ENCODE assay signal across 10 cellular contexts in the genomic region with DNA sequence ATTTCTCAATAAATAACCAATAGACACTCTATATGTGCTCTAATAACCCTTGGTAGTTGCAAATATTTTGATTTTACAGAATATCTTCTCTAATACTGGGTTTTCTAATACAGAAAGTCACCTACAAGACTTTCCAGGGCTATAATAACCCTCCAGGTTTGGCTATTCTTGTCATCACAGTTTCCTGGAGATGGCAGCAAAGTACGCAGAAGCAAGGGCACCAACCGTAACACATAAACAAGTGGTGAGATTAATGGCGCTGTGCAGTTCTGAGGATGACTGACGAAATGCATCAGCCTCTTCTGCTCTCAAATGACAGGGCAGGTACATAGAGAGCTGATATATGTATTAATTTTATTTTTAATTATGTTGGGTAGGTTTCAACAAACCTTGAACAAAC.
DNase-seq lines count a peak whose midpoint lies in the region; ATAC-seq and TF ChIP-seq lines count a peak whose summit lies in the region.
"Had no signal": no experiment of that assay in that cellular context is flagged by ENCODE, and none has a peak within 500 bp of the region (broad histone marks: within the 10 kb centered on the region; RNA-seq: fewer than 3 reads in every experiment).

No MANE protein-coding gene starts in this region.

- 0 out of 2 replicates have a peak, but pooled peaks have one; percentile 10 for TF ChIP-seq CTCF in RWPE1 (conservative IDR thresholded peaks at IDR 0.05; ENCODE audit: low read depth)

- H3K4me1 Mint-ChIP-seq in activated T-cell treated with anti-CD3 and anti-CD28 coated beads, Interleukin-2, amount 50 U/mL, for 72 hours (ENCODE audit: low read depth) = no peaks in the 10 kb centered on the region
- H3K4me1 Mint-ChIP-seq: CD4-positive, CD25-positive, alpha-beta regulatory T cell had no signal

- intact Hi-C loops in left ventricle myocardium superior (cut with micrococcal nuclease) = no loop called here

- CTCF ChIA-PET in RWPE1 (lab: Yijun Ruan, JAX) = interaction anchor here (0.6 kb wide), 1 partner anchor 1149 kb away, joined by 5 read pairs; no protein-coding TSS in a partner anchor

- no peak overlapping the region for H3K27ac Mint-ChIP-seq in activated T-cell treated with anti-CD3 and anti-CD28 coated beads, Interleukin-2, amount 50 U/mL, for 72 hours
- H3K27ac Mint-ChIP-seq: CD4-positive, CD25-positive, alpha-beta regulatory T cell had no signal

- no peaks in the 10 kb centered on the region for H3K9me3 Mint-ChIP-seq in activated T-cell treated with anti-CD3 and anti-CD28 coated beads, Interleukin-2, amount 50 U/mL, for 72 hours

- no peak overlapping the region for H3K27ac ChIP-seq in RWPE1
- H3K27ac ChIP-seq: upper lobe of left lung had no signal

- H3K36me3 Mint-ChIP-seq in activated T-cell treated with anti-CD3 and anti-CD28 coated beads, Interleukin-2, amount 50 U/mL, for 72 hours (ENCODE audit: insufficient read depth in 2 of 2) = no peaks in the 10 kb centered on the region
- H3K36me3 Mint-ChIP-seq: CD4-positive, CD25-positive, alpha-beta regulatory T cell had no signal

- peak; percentile 50 for ATAC-seq in HG03442 (IDR thresholded peaks at IDR 0.05; ENCODE audit: unreplicated experiment)
- ATAC-seq in left ventricle myocardium superior = peak; percentile 78
- no peak for ATAC-seq in HG03039 (IDR thresholded peaks at IDR 0.05; ENCODE audit: unreplicated experiment)
- ATAC-seq in GM19467 (IDR thresholded peaks at IDR 0.05; ENCODE audit: unreplicated experiment) = no peak
- ATAC-seq in activated T-cell treated with anti-CD3 and anti-CD28 coated beads, Interleukin-2, amount 50 U/mL, for 72 hours (replicated peaks in 1 of 2) = no peak

- POLR2A ChIA-PET in RWPE1 (lab: Yijun Ruan, JAX; ENCODE audit: low non-redundant PET) = no interaction called here

- H3K27me3 Mint-ChIP-seq in activated T-cell treated with anti-CD3 and anti-CD28 coated beads, Interleukin-2, amount 50 U/mL, for 72 hours (ENCODE audit: low read depth) = no peaks in the 10 kb centered on the region
- H3K27me3 Mint-ChIP-seq: CD4-positive, CD25-positive, alpha-beta regulatory T cell had no signal

- H3K4me3 Mint-ChIP-seq in activated T-cell treated with anti-CD3 and anti-CD28 coated beads, Interleukin-2, amount 50 U/mL, for 72 hours = no peak overlapping the region
- H3K4me3 Mint-ChIP-seq: CD4-positive, CD25-positive, alpha-beta regulatory T cell had no signal

- peak; percentile 23 for DNase-seq in A172 (ENCODE audit: low spot score)
- DNase-seq in RWPE1 (ENCODE audit: low spot score) = no peak
- DNase-seq in left ventricle myocardium superior = no peak
- DNase-seq in GM19238 (ENCODE audit: insufficient read length, low spot score) = no peak
- no peak for DNase-seq in activated T-cell treated with anti-CD3 and anti-CD28 coated beads, Interleukin-2, amount 50 U/mL, for 72 hours
- DNase-seq: CD4-positive, CD25-positive, alpha-beta regulatory T cell; upper lobe of left lung had no signal

Comparison
In these comparisons a context has a peak if more than half of its experiments do, and no peak if none do; other contexts are left out.
1. ATAC-seq: peak in HG03442 (single experiment) and left ventricle myocardium superior (single experiment); none in HG03039 (single experiment), GM19467 (single experiment) and activated T-cell treated with anti-CD3 and anti-CD28 coated beads, Interleukin-2, amount 50 U/mL, for 72 hours (0 of 2).